In the genomic region with DNA sequence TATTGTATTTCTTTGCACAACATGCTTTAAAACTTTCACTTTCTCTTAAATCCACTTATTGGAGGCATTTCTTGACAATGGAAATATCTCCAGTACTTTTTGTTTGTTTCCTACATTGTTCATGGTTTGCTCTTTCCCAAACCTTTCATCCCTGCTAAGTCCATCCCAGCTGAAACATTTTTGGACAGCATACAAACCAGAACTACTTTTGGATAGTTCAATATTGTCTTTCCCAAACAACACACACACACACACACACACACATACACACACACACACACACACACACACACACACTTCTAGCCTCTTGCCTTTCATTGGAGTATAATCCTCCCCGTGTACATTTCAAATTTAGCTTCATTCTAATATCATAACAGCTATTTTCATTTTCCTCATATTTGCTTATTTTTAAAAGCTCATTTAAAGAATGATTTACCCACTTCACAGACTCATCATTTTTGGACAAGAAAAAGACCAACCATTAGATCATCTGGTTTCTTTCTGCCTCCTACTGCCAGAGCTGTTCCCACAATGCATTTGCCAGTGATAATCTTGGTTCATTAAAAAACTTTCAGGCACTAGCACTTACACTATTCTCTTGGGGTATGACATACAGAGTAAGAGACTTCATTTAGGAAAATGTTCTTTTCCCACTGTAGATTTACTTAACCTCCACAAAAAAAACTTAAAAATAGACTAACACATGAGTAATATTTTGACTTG, we compare ENCODE assay signal across 16 cellular contexts.
DNase-seq lines count a peak whose midpoint lies in the region; ATAC-seq and TF ChIP-seq lines count a peak whose summit lies in the region.
"Had no signal": no experiment of that assay in that cellular context is flagged by ENCODE, and none has a peak within 500 bp of the region (broad histone marks: within the 10 kb centered on the region; RNA-seq: fewer than 3 reads in every experiment).

No MANE protein-coding gene starts in this region.

- no peaks in the 10 kb centered on the region for H3K27me3 Mint-ChIP-seq in natural killer cell treated with Interleukin-12 subunit alpha and Interleukin-12 subunit beta and Interleukin-15 and Interleukin-18, amount 100 ng/mL, for 72 hours
- H3K27me3 Mint-ChIP-seq: IgD-negative memory B cell had no signal

- CTCF ChIA-PET in HEK293 (lab: Yijun Ruan, JAX) = interaction anchor here (0.7 to 1.2 kb wide), 2 partner anchors 26 to 268 kb away, joined by 3 to 5 read pairs; no protein-coding TSS in a partner anchor

- H3K4me3 ChIP-seq in HEK293 (ENCODE audit: low read depth, low read length) = no peak overlapping the region
- H3K4me3 ChIP-seq: A549 had no signal

- no peaks in the 10 kb centered on the region for H3K4me1 ChIP-seq in HEK293 (ENCODE audit: control insufficient read depth, insufficient read depth, low read length)
- H3K4me1 ChIP-seq: A549 had no signal

- POLR2A ChIA-PET in HEK293 (lab: Yijun Ruan, JAX) = no interaction called here

- DNase-seq in fibroblast of peridontal ligament (ENCODE audit: extremely low read depth) (peak; percentile 46), left ventricle myocardium superior (no peak), stromal cell of bone marrow (ENCODE audit: low read depth) (peak; percentile 61), NCI-H1092 treated with DMSO at 0.1 percent for 48 hours (lab: John Stamatoyannopoulos, UW) (no peak)
- DNase-seq in natural killer cell treated with Interleukin-12 subunit alpha and Interleukin-12 subunit beta and Interleukin-15 and Interleukin-18, amount 100 ng/mL, for 72 hours (ENCODE audit: low spot score) = no peak
- DNase-seq: CD8-positive, alpha-beta T cell; COR-L47; DMS153; DMS79 treated with DMSO at 0.1 percent for 48 hours; EL; HCEC 1CT had no signal

- no peak overlapping the region for H3K27ac ChIP-seq in HEK293 (ENCODE audit: extremely low read depth, low read depth, low read length)
- H3K27ac ChIP-seq: A549 had no signal

- no peak overlapping the region for H3K4me3 Mint-ChIP-seq in natural killer cell treated with Interleukin-12 subunit alpha and Interleukin-12 subunit beta and Interleukin-15 and Interleukin-18, amount 100 ng/mL, for 72 hours
- H3K4me3 Mint-ChIP-seq: CD14-positive monocyte; CD8-positive, alpha-beta T cell; IgD-negative memory B cell had no signal

- ATAC-seq in left ventricle myocardium superior = peak; percentile 96
- no peak for ATAC-seq in natural killer cell treated with Interleukin-12 subunit alpha and Interleukin-12 subunit beta and Interleukin-15 and Interleukin-18, amount 100 ng/mL, for 72 hours
- ATAC-seq in HG02870 (IDR thresholded peaks at IDR 0.05; ENCODE audit: unreplicated experiment) = no peak
- ATAC-seq: A549; CD8-positive, alpha-beta T cell had no signal

- H3K9me3 Mint-ChIP-seq in natural killer cell treated with Interleukin-12 subunit alpha and Interleukin-12 subunit beta and Interleukin-15 and Interleukin-18, amount 100 ng/mL, for 72 hours = peaks cover 18% of the 10 kb centered on the region

- H3K9me3 ChIP-seq in HEK293 (ENCODE audit: control insufficient read depth, insufficient read depth, low read depth, low read length) = no peaks in the 10 kb centered on the region
- H3K9me3 ChIP-seq: A549 had no signal

- no peak overlapping the region for H3K27ac Mint-ChIP-seq in natural killer cell treated with Interleukin-12 subunit alpha and Interleukin-12 subunit beta and Interleukin-15 and Interleukin-18, amount 100 ng/mL, for 72 hours
- H3K27ac Mint-ChIP-seq: CD14-positive monocyte; CD8-positive, alpha-beta T cell; IgD-negative memory B cell had no signal

- no peak for TF ChIP-seq CTCF in HEK293 (tag by site-specific recombination; IDR thresholded peaks at IDR 0.05)

- H3K36me3 ChIP-seq in HEK293 (ENCODE audit: control insufficient read depth in 2 of 2, insufficient read depth in 1 of 2, low read length in 2 of 2) = no peaks in the 10 kb centered on the region

- intact Hi-C loops in left ventricle myocardium superior (cut with micrococcal nuclease) = no loop called here

- H3K4me1 Mint-ChIP-seq in natural killer cell treated with Interleukin-12 subunit alpha and Interleukin-12 subunit beta and Interleukin-15 and Interleukin-18, amount 100 ng/mL, for 72 hours (ENCODE audit: low read depth in 2 of 2) = peaks cover 0 to 4% of the 10 kb centered on the region in 2 donors
- H3K4me1 Mint-ChIP-seq: CD14-positive monocyte, IgD-negative memory B cell had no signal

- H3K36me3 Mint-ChIP-seq in natural killer cell treated with Interleukin-12 subunit alpha and Interleukin-12 subunit beta and Interleukin-15 and Interleukin-18, amount 100 ng/mL, for 72 hours = no peaks in the 10 kb centered on the region
- H3K36me3 Mint-ChIP-seq: CD14-positive monocyte; CD8-positive, alpha-beta T cell; IgD-negative memory B cell had no signal

TF ChIP-seq in HEK293, 187 proteins besides CTCF, POLR2A, EP300 and RAD21:
- TF ChIP-seq, protein P1, sequence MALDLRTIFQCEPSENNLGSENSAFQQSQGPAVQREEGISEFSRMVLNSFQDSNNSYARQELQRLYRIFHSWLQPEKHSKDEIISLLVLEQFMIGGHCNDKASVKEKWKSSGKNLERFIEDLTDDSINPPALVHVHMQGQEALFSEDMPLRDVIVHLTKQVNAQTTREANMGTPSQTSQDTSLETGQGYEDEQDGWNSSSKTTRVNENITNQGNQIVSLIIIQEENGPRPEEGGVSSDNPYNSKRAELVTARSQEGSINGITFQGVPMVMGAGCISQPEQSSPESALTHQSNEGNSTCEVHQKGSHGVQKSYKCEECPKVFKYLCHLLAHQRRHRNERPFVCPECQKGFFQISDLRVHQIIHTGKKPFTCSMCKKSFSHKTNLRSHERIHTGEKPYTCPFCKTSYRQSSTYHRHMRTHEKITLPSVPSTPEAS (tag by site-specific recombination; IDR thresholded peaks at IDR 0.05) = 0 out of 2 replicates have a peak, but pooled peaks have one; percentile 33
- TF ChIP-seq ZNF350 (tag by site-specific recombination; IDR thresholded peaks at IDR 0.05) = no peak
TF ChIP-seq in HEK293: peak in this region for 1.

Comparison
In these comparisons a context has a peak if more than half of its experiments do, and no peak if none do; other contexts are left out.
1. DNase-seq: peak in fibroblast of peridontal ligament (single experiment) and stromal cell of bone marrow (single experiment); none in left ventricle myocardium superior (single experiment), natural killer cell treated with Interleukin-12 subunit alpha and Interleukin-12 subunit beta and Interleukin-15 and Interleukin-18, amount 100 ng/mL, for 72 hours (single experiment) and NCI-H1092 treated with DMSO at 0.1 percent for 48 hours (single experiment).